Comparison of ENCODE assay signal across 16 cellular contexts in genomic region chr17:81909231-81909630, GRCh38. TPM values are rescaled to one million over a fixed set of nuclear protein-coding genes. Genes with fewer than 3 reads are reported as not detected.
A peak's percentile ranks its signal among the peaks of the same experiment; 100 is the strongest.
DNase-seq lines count a peak whose midpoint lies in the region; FAIRE-seq and TF ChIP-seq lines count a peak whose summit lies in the region.
"Had no signal": no experiment of that assay in that cellular context is flagged by ENCODE, and none has a peak within 500 bp of the region (broad histone marks: within the 10 kb centered on the region; RNA-seq: fewer than 3 reads in every experiment).

No MANE protein-coding gene starts in this region.

- H3K27ac Mint-ChIP-seq in endothelial cell (ENCODE audit: unreplicated experiment), result no peak overlapping the region
- H3K27ac Mint-ChIP-seq: activated naive CD4-positive, alpha-beta T cell treated with anti-CD3 and anti-CD28 coated beads, Interleukin-2, amount 50 U/mL, for 24 hours had no signal

- peak; percentile 74 for FAIRE-seq in urothelium cell line (lab: Jason Lieb, UNC)
- FAIRE-seq: GM12892, pancreas had no signal

- DNase-seq in cardiac muscle cell (ENCODE audit: low read depth in 1 of 2, low spot score in 1 of 2), result no peak
- no peak for DNase-seq in left ventricle myocardium inferior
- no peak for DNase-seq in RWPE1 (ENCODE audit: low spot score)
- DNase-seq in endothelial cell (ENCODE audit: low spot score), result no peak
- DNase-seq in urothelium cell line (ENCODE audit: low spot score), result no peak
- DNase-seq in SK-N-SH, result no peak
- DNase-seq in stimulated activated CD4-positive, alpha-beta T cell treated with anti-CD3 and anti-CD28 coated beads, Interleukin-4, amount 100 ng/mL, for 24 hours, result no peak
- DNase-seq in NCI-H2171 (lab: John Stamatoyannopoulos, UW), result no peak
- DNase-seq: KG1; NCI-H1048; NCI-H2107; stimulated activated CD4-positive, alpha-beta T cell treated with anti-CD3 and anti-CD28 coated beads, Interleukin-1b, Interleukin-23, amount 100 ng/mL, for 48 hours had no signal

- peaks cover 23% of the 10 kb centered on the region for H3K36me3 ChIP-seq in cardiac muscle cell
- H3K36me3 ChIP-seq in left ventricle myocardium inferior, result peaks cover 44% of the 10 kb centered on the region
- peaks cover 18 to 70% of the 10 kb centered on the region in 2 experiments for H3K36me3 ChIP-seq in SK-N-SH (replicated peaks in 1 of 2; ENCODE audit: control insufficient read depth in 1 of 2, insufficient read depth in 2 of 2, low read length in 1 of 2)

- no peak overlapping the region; the same call in 1 of the 2 replicates for H3K4me2 ChIP-seq in SK-N-SH

- H3K27me3 Mint-ChIP-seq in endothelial cell (ENCODE audit: unreplicated experiment), result peaks cover 15% of the 10 kb centered on the region
- H3K27me3 Mint-ChIP-seq: activated naive CD4-positive, alpha-beta T cell treated with anti-CD3 and anti-CD28 coated beads, Interleukin-2, amount 50 U/mL, for 24 hours had no signal

- H3K9me3 ChIP-seq in cardiac muscle cell (ENCODE audit: low read depth), result no peaks in the 10 kb centered on the region
- no peaks in the 10 kb centered on the region for H3K9me3 ChIP-seq in left ventricle myocardium inferior (replicated peaks)
- no peaks in the 10 kb centered on the region for H3K9me3 ChIP-seq in SK-N-SH
- H3K9me3 ChIP-seq: mucosa of descending colon, pancreas had no signal

- H3K27me3 ChIP-seq in cardiac muscle cell, result no peaks in the 10 kb centered on the region
- no peaks in the 10 kb centered on the region for H3K27me3 ChIP-seq in left ventricle myocardium inferior (ENCODE audit: low read depth)
- H3K27me3 ChIP-seq in SK-N-SH (ENCODE audit: insufficient read depth), result no peaks in the 10 kb centered on the region
- H3K27me3 ChIP-seq: pancreas had no signal

- H3K4me1 ChIP-seq in cardiac muscle cell (ENCODE audit: low read depth) (peaks cover 8% of the 10 kb centered on the region), left ventricle myocardium inferior (peaks cover 20% of the 10 kb centered on the region), SK-N-SH (ENCODE audit: control insufficient read depth in 1 of 2, insufficient read depth in 2 of 2, low read depth in 1 of 2, low read length in 1 of 2) (peaks cover 8 to 14% of the 10 kb centered on the region in 2 experiments; a peak in 2 of 4 replicates)

- no peak overlapping the region for H2AFZ ChIP-seq in SK-N-SH (ENCODE audit: low read depth)

- TF ChIP-seq CTCF in cardiac muscle cell (IDR thresholded peaks at IDR 0.05; ENCODE audit: low read depth, low read length), result no peak
- TF ChIP-seq CTCF in left ventricle myocardium inferior (IDR thresholded peaks at IDR 0.05; ENCODE audit: borderline replicate concordance), result no peak
- TF ChIP-seq CTCF in RWPE1 (conservative IDR thresholded peaks at IDR 0.05; ENCODE audit: low read depth), result no peak
- TF ChIP-seq CTCF in endothelial cell (IDR thresholded peaks at IDR 0.05; ENCODE audit: unreplicated experiment), result no peak
- no peak for TF ChIP-seq CTCF in SK-N-SH (IDR thresholded peaks at IDR 0.05)

- no peaks in the 10 kb centered on the region for H3K9me2 ChIP-seq in SK-N-SH

- peaks cover 8% of the 10 kb centered on the region for H3K36me3 Mint-ChIP-seq in endothelial cell (ENCODE audit: low read depth, unreplicated experiment)

- intact Hi-C loops in left ventricle myocardium inferior (cut with micrococcal nuclease), result no loop called here

- 96% methylated on average over 9 of the region's 12 CpGs for WGBS in SK-N-SH (ENCODE audit: low lambda C conversion rate)

- H3K79me2 ChIP-seq in SK-N-SH (ENCODE audit: insufficient read depth), result peaks cover 7% of the 10 kb centered on the region; the same call in 1 of the 2 replicates

- no peaks in the 10 kb centered on the region for H3K9me3 Mint-ChIP-seq in endothelial cell (ENCODE audit: unreplicated experiment)
- H3K9me3 Mint-ChIP-seq: activated naive CD4-positive, alpha-beta T cell treated with anti-CD3 and anti-CD28 coated beads, Interleukin-2, amount 50 U/mL, for 24 hours had no signal

- H4K20me1 ChIP-seq in SK-N-SH (ENCODE audit: insufficient read depth), result peaks cover 10% of the 10 kb centered on the region

- H3K9ac ChIP-seq in SK-N-SH, result no peak overlapping the region

- TF ChIP-seq EP300 in SK-N-SH (IDR thresholded peaks at IDR 0.05; ENCODE audit: borderline replicate concordance in 1 of 2, low read depth in 1 of 2, low read length in 1 of 2), result no peak

- POLR2A ChIA-PET in RWPE1 (lab: Yijun Ruan, JAX; ENCODE audit: low non-redundant PET), result interaction anchor here (0.6 kb wide), 1 partner anchor 16 kb away, joined by 3 read pairs; no protein-coding TSS in a partner anchor
- POLR2A ChIA-PET in SK-N-SH (lab: Yijun Ruan, JAX), result interaction anchor here (0.6 to 0.7 kb wide), 3 partner anchors 26 to 39 kb away, joined by 3 read pairs; no protein-coding TSS in a partner anchor

- peaks cover 18% of the 10 kb centered on the region for H3F3A ChIP-seq in SK-N-SH (replicated peaks; ENCODE audit: insufficient read depth)

- no peak overlapping the region for H3K4me3 ChIP-seq in cardiac muscle cell
- H3K4me3 ChIP-seq in left ventricle myocardium inferior, result no peak overlapping the region
- H3K4me3 ChIP-seq in SK-N-SH (ENCODE audit: low read depth in 2 of 2, low read length in 1 of 2), result no peak overlapping the region
- H3K4me3 ChIP-seq: mucosa of descending colon, pancreas had no signal

- H3K27ac ChIP-seq in cardiac muscle cell (peak overlapping the region; percentile 72), left ventricle myocardium inferior (replicated peaks) (no peak overlapping the region), RWPE1 (peak overlapping the region; percentile 98), SK-N-SH (ENCODE audit: low read depth in 2 of 2, low read length in 1 of 2) (no peak overlapping the region)
- H3K27ac ChIP-seq: pancreas had no signal

- CTCF ChIA-PET in RWPE1 (lab: Yijun Ruan, JAX) (no interaction called here), SK-N-SH (lab: Yijun Ruan, JAX) (interaction anchor here (0.6 to 1.2 kb wide), 10 partner anchors 17 to 183 kb away, joined by 3 to 4 read pairs (median 3); partner anchors contain the start of gene P4HB)

- TF ChIP-seq RAD21 in SK-N-SH (IDR thresholded peaks at IDR 0.05; ENCODE audit: low read length), result no peak

- peak overlapping the region; percentile 21 for H3K4me3 Mint-ChIP-seq in endothelial cell (ENCODE audit: unreplicated experiment)

- no peaks in the 10 kb centered on the region for H3K4me1 Mint-ChIP-seq in endothelial cell (ENCODE audit: unreplicated experiment)
- H3K4me1 Mint-ChIP-seq: activated naive CD4-positive, alpha-beta T cell treated with anti-CD3 and anti-CD28 coated beads, Interleukin-2, amount 50 U/mL, for 24 hours had no signal

TF ChIP-seq in SK-N-SH, 30 proteins besides CTCF, POLR2A, EP300 and RAD21 (continues in another document):
- no peak for TF ChIP-seq NRF1 (IDR thresholded peaks at IDR 0.05; ENCODE audit: low read depth, low read length)
- TF ChIP-seq SMC3 (IDR thresholded peaks at IDR 0.05; ENCODE audit: low read depth, low read length), result no peak

RNA-seq across cellular contexts. Expression of gene PCYT2, which starts 2.0 kb away (rescaled TPM):
- total RNA-seq in cardiac muscle cell (83.8 and 111 TPM in 2 replicates), left ventricle myocardium inferior (48.1 TPM), endothelial cell (ENCODE audit: unreplicated experiment) (26.8 TPM)
- polyA plus RNA-seq in cardiac muscle cell (73.3 and 138 TPM in 2 replicates), SK-N-SH (2012; rRNA removed) (46.2 and 54.1 TPM in 2 replicates)
- 23.8 and 36.1 TPM in 2 replicates for polyA plus RNA-seq in SK-N-SH (2012; cell fraction: cytosol; rRNA removed)
- 97.5 and 110 TPM in 2 replicates for polyA plus RNA-seq in SK-N-SH (2012; cell fraction: nucleus; rRNA removed)

RNA-seq across cellular contexts. Expression of gene NPB, which starts 7.2 kb away (rescaled TPM):
- 2.3 and 9.1 TPM in 2 replicates for total RNA-seq in cardiac muscle cell
- 1.2 and 6.6 TPM in 2 replicates for polyA plus RNA-seq in cardiac muscle cell
- 0.19 TPM for total RNA-seq in left ventricle myocardium inferior
- total RNA-seq in endothelial cell (ENCODE audit: unreplicated experiment), result 0.56 TPM
- 0.91 and 2.4 TPM in 2 replicates for polyA plus RNA-seq in SK-N-SH (2012; rRNA removed)
- 1.0 and 1.9 TPM in 2 replicates for polyA plus RNA-seq in SK-N-SH (2012; cell fraction: cytosol; rRNA removed)
- polyA plus RNA-seq in SK-N-SH (2012; cell fraction: nucleus; rRNA removed), result 0.89 and 2.1 TPM in 2 replicates

RNA-seq across cellular contexts. Expression of gene SIRT7, which starts 8.7 kb away (rescaled TPM):
- 10.4 and 26.7 TPM in 2 replicates for total RNA-seq in cardiac muscle cell
- 13.3 and 16.7 TPM in 2 replicates for polyA plus RNA-seq in cardiac muscle cell
- total RNA-seq in left ventricle myocardium inferior, result 8.5 TPM
- total RNA-seq in endothelial cell (ENCODE audit: unreplicated experiment), result 14.4 TPM
- polyA plus RNA-seq in SK-N-SH (2012; rRNA removed), result 32.6 and 34.1 TPM in 2 replicates
- polyA plus RNA-seq in SK-N-SH (2012; cell fraction: cytosol; rRNA removed), result 10.3 and 12.3 TPM in 2 replicates
- polyA plus RNA-seq in SK-N-SH (2012; cell fraction: nucleus; rRNA removed), result 182 and 254 TPM in 2 replicates

RNA-seq across cellular contexts. Expression of gene ANAPC11, which starts 17.7 kb away (rescaled TPM):
- total RNA-seq in cardiac muscle cell (128 and 178 TPM in 2 replicates), left ventricle myocardium inferior (161 TPM), endothelial cell (ENCODE audit: unreplicated experiment) (121 TPM)
- polyA plus RNA-seq in cardiac muscle cell (368 and 407 TPM in 2 replicates), SK-N-SH (2012; rRNA removed) (1,022 and 1,275 TPM in 2 replicates)
- polyA plus RNA-seq in SK-N-SH (2012; cell fraction: cytosol; rRNA removed), result 764 and 988 TPM in 2 replicates
- polyA plus RNA-seq in SK-N-SH (2012; cell fraction: nucleus; rRNA removed), result 313 and 563 TPM in 2 replicates

RNA-seq across cellular contexts. Expression of gene ALYREF, which starts 17.8 kb away (rescaled TPM):
- total RNA-seq in cardiac muscle cell (94.0 and 139 TPM in 2 replicates), left ventricle myocardium inferior (32.1 TPM), endothelial cell (ENCODE audit: unreplicated experiment) (127 TPM)
- polyA plus RNA-seq in cardiac muscle cell (93.0 and 130 TPM in 2 replicates), SK-N-SH (2012; rRNA removed) (176 and 269 TPM in 2 replicates)
- 159 and 175 TPM in 2 replicates for polyA plus RNA-seq in SK-N-SH (2012; cell fraction: cytosol; rRNA removed)
- polyA plus RNA-seq in SK-N-SH (2012; cell fraction: nucleus; rRNA removed), result 164 and 238 TPM in 2 replicates

Comparison
In these comparisons a context has a peak if more than half of its experiments do, and no peak if none do; other contexts are left out.
1. H3K27ac ChIP-seq: peak in cardiac muscle cell (single experiment) and RWPE1 (single experiment); none in left ventricle myocardium inferior (single experiment) and SK-N-SH (0 of 2).